1 cellular context compared by ENCODE assay signal in genomic region chr12:90027889-90028570, GRCh38.
TF ChIP-seq lines count a peak whose summit lies in the region.

No MANE protein-coding gene starts in this region.

TF ChIP-seq in H1, 55 proteins besides CTCF, POLR2A, EP300 and RAD21 (continued from another document):
- TF ChIP-seq RBBP5 (IDR thresholded peaks at IDR 0.05; ENCODE audit: borderline replicate concordance, low read depth, low read length) = no peak
- no peak for TF ChIP-seq CHD1 (IDR thresholded peaks at IDR 0.05; ENCODE audit: low read depth, low read length)
- no peak for TF ChIP-seq TAF7 (optimal IDR thresholded peaks at IDR 0.05; ENCODE audit: borderline replicate concordance, low read depth, low read length)
- TF ChIP-seq BACH1 (IDR thresholded peaks at IDR 0.05; ENCODE audit: low read length) = no peak
- no peak for TF ChIP-seq SP2 (IDR thresholded peaks at IDR 0.05; ENCODE audit: low read length)
- no peak for TF ChIP-seq HDAC6 (IDR thresholded peaks at IDR 0.05; ENCODE audit: low read depth, low read length)
- TF ChIP-seq RXRA (IDR thresholded peaks at IDR 0.05; ENCODE audit: insufficient read depth, low read depth, low read length) = no peak
- no peak for TF ChIP-seq GTF2F1 (IDR thresholded peaks at IDR 0.05; ENCODE audit: borderline replicate concordance, low read depth, low read length)
- no peak for TF ChIP-seq HDAC2 (IDR thresholded peaks at IDR 0.05; ENCODE audit: borderline replicate concordance in 1 of 2, low read depth in 2 of 2, low read length in 2 of 2)
